Comparison of ENCODE assay signal across 7 cellular contexts in the genomic region with DNA sequence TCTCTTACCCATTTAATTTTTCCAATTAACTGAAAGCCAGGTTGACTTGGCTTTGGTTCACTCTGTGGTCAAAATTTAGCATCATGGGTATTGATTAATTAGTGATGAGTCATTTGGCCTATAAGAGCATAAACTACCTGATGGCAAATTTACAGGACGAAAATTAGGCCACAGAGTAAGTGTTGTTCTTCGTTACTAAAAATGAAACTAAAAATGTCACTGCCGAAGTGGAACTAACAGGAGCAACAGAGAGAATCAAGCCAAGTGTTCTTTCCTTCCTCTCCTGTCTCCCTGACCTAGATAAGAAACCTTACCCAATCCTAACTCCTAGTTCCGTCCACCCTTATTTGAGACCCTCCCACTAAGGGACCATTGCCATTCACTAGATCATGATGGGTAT.
DNase-seq lines count a peak whose midpoint lies in the region; ATAC-seq and TF ChIP-seq lines count a peak whose summit lies in the region.

No MANE protein-coding gene starts in this region.

- H3K4me3 ChIP-seq in OCI-LY7 (ENCODE audit: low read depth, low read length, poor library complexity, severe bottlenecking) (peak overlapping the region; percentile 19), gastroesophageal sphincter (peak overlapping the region; percentile 12 to 29), thymus (ENCODE audit: low read length) (peak overlapping the region; percentile 29)

- TF ChIP-seq CTCF in OCI-LY7 (conservative IDR thresholded peaks at IDR 0.05; ENCODE audit: low read length) (no peak), gastroesophageal sphincter (IDR thresholded peaks at IDR 0.05) (no peak)

- H3K27ac ChIP-seq in OCI-LY7 (ENCODE audit: low read depth, low read length, poor library complexity, severe bottlenecking) (no peak overlapping the region), gastroesophageal sphincter (no peak overlapping the region), thymus (ENCODE audit: low read depth) (no peak overlapping the region)

- no peaks in the 10 kb centered on the region for H4K20me1 ChIP-seq in OCI-LY7 (ENCODE audit: insufficient read depth, low read length)

- no peaks in the 10 kb centered on the region for H3K9me3 ChIP-seq in OCI-LY7 (ENCODE audit: low read length)
- no peaks in the 10 kb centered on the region for H3K9me3 ChIP-seq in gastroesophageal sphincter
- no peaks in the 10 kb centered on the region for H3K9me3 ChIP-seq in thymus (ENCODE audit: control insufficient read depth)

- no peaks in the 10 kb centered on the region for H3K9me2 ChIP-seq in OCI-LY7 (ENCODE audit: insufficient read depth, low read length)

- TF ChIP-seq EP300 in gastroesophageal sphincter (IDR thresholded peaks at IDR 0.05) = no peak

- DNase-seq in OCI-LY7 (ENCODE audit: low spot score) (no peak), anterior cingulate cortex (lab: John Stamatoyannopoulos, UW) (no peak), iPS-NIHi7 (ENCODE audit: extremely low spot score) (no peak)

- intact Hi-C loops in OCI-LY7 (cut with micrococcal nuclease; ENCODE audit: unreplicated experiment) = no loop called here

- POLR2A ChIA-PET in OCI-LY7 (lab: Charles Lee) = interaction anchor here (0.5 to 0.7 kb wide), 2 partner anchors 492 to 526 kb away, joined by 3 read pairs; no protein-coding TSS in a partner anchor

- CTCF ChIA-PET in OCI-LY7 (lab: Charles Lee; ENCODE audit: unreplicated experiment) = no interaction called here

- 46 to 64% methylated on average over 2 to 4 of the region's 4 CpGs for WGBS in gastroesophageal sphincter (ENCODE audit: low coverage in 1 of 2), 2 donors
- 7% methylated on average over 4 of the region's 4 CpGs for WGBS in thymus

- ATAC-seq in GM19025 (IDR thresholded peaks at IDR 0.05; ENCODE audit: low read depth, unreplicated experiment) (peak; percentile 80), HG02885 (IDR thresholded peaks at IDR 0.05; ENCODE audit: poor library complexity, unreplicated experiment) (peak; percentile 87), gastroesophageal sphincter (peak; percentile 25)

- TF ChIP-seq POLR2A in gastroesophageal sphincter (IDR thresholded peaks at IDR 0.05) = no peak

- H3K79me2 ChIP-seq in OCI-LY7 (ENCODE audit: insufficient read depth, low read depth, low read length) = no peaks in the 10 kb centered on the region

- H3K36me3 ChIP-seq in OCI-LY7 (ENCODE audit: insufficient read depth, low read length) (no peaks in the 10 kb centered on the region), gastroesophageal sphincter (no peaks in the 10 kb centered on the region), thymus (ENCODE audit: control insufficient read depth, insufficient read depth) (no peaks in the 10 kb centered on the region)

- BruUV-seq in OCI-LY7 (replicated peaks; lab: Mats Ljungman, UMichigan) = no TSS peak

- no peak overlapping the region for H2AFZ ChIP-seq in OCI-LY7 (ENCODE audit: low read length)

- peak overlapping the region; percentile 38 for H3K4me2 ChIP-seq in OCI-LY7 (ENCODE audit: low read length)

- H3K4me1 ChIP-seq in OCI-LY7 (ENCODE audit: insufficient read depth, low read length, poor library complexity, severe bottlenecking) (no peaks in the 10 kb centered on the region), gastroesophageal sphincter (no peaks in the 10 kb centered on the region), thymus (ENCODE audit: control insufficient read depth, insufficient read depth, low read length) (no peaks in the 10 kb centered on the region)

- H3K27me3 ChIP-seq in gastroesophageal sphincter (no peaks in the 10 kb centered on the region), thymus (ENCODE audit: control insufficient read depth, insufficient read depth) (no peaks in the 10 kb centered on the region)

Comparison
In these comparisons a context has a peak if more than half of its experiments do, and no peak if none do; other contexts are left out.
1. ATAC-seq: peak in every context shown above with its lines; median percentile 87 in HG02885; 80 in GM19025; 25 in gastroesophageal sphincter.